In genomic region chr12:49960474-49961110, GRCh38 we compare ENCODE assay signal across 13 cellular contexts. TPM values are rescaled to one million over a fixed set of nuclear protein-coding genes. Genes with fewer than 3 reads are reported as not detected.
DNase-seq lines count a peak whose midpoint lies in the region; ATAC-seq, FAIRE-seq and TF ChIP-seq lines count a peak whose summit lies in the region.
"Had no signal": no experiment of that assay in that cellular context is flagged by ENCODE, and none has a peak within 500 bp of the region (broad histone marks: within the 10 kb centered on the region; RNA-seq: fewer than 3 reads in every experiment).

No MANE protein-coding gene starts in this region.

- no peak overlapping the region for H3K4me2 ChIP-seq in DND-41 (ENCODE audit: insufficient read depth, low read length)
- peak overlapping the region; percentile 76 for H3K4me2 ChIP-seq in Loucy (ENCODE audit: low read depth, low read length, poor library complexity, severe bottlenecking)
- H3K4me2 ChIP-seq in neuronal stem cell (ENCODE audit: insufficient read depth, low read length, poor library complexity, severe bottlenecking): no peak overlapping the region

- H3K4me1 ChIP-seq in DND-41 (ENCODE audit: insufficient read depth, low read length): peaks cover 15% of the 10 kb centered on the region
- H3K4me1 ChIP-seq in Loucy (ENCODE audit: insufficient read depth, low read length, poor library complexity, severe bottlenecking): peaks cover 81% of the 10 kb centered on the region
- H3K4me1 ChIP-seq in neuronal stem cell (ENCODE audit: control insufficient read depth in 2 of 2, insufficient read depth in 1 of 2, low read depth in 1 of 2, low read length in 2 of 2): peaks cover 22 to 24% of the 10 kb centered on the region in 2 donors

- H3F3A ChIP-seq in Loucy (ENCODE audit: low read depth): 0 out of 2 replicates have a peak, but pooled peaks cover 3% of the 10 kb centered on the region

- TF ChIP-seq CTCF in DND-41 (IDR thresholded peaks at IDR 0.05; ENCODE audit: borderline replicate concordance, extremely low read depth, low read length, poor library complexity, severe bottlenecking) (no peak), Loucy (conservative IDR thresholded peaks at IDR 0.05; ENCODE audit: low read length) (no peak)

- peak overlapping the region; percentile 80 for H2AK5ac ChIP-seq in neuronal stem cell (ENCODE audit: low read depth, low read length)

- no peak overlapping the region for H2BK120ac ChIP-seq in neuronal stem cell (ENCODE audit: low read depth, low read length)

- peak overlapping the region; percentile 2 for H3K4me3 Mint-ChIP-seq in dendritic cell treated with granulocyte-macrophage colony-stimulating factor and Interleukin-4, amounts not matched to agents 40 ng/mL and 50 ng/mL, for 4 days

- no peak overlapping the region for H4K8ac ChIP-seq in neuronal stem cell (ENCODE audit: low read depth, low read length)

- peak overlapping the region; percentile 87 for H3K18ac ChIP-seq in neuronal stem cell (ENCODE audit: low read length)

- no peak overlapping the region for H3K23ac ChIP-seq in neuronal stem cell (ENCODE audit: low read depth, low read length, poor library complexity)

- H3K4ac ChIP-seq in neuronal stem cell (ENCODE audit: low read length): no peak overlapping the region

- no peaks in the 10 kb centered on the region for H4K20me1 ChIP-seq in DND-41 (ENCODE audit: insufficient read depth, low read length)
- H4K20me1 ChIP-seq in Loucy (ENCODE audit: insufficient read depth, low read length, poor library complexity, severe bottlenecking): no peaks in the 10 kb centered on the region

- H3K9ac ChIP-seq in DND-41 (ENCODE audit: low read depth, low read length) (no peak overlapping the region), Loucy (ENCODE audit: low read depth, low read length, poor library complexity, severe bottlenecking) (peak overlapping the region; percentile 75), neuronal stem cell (ENCODE audit: low read depth, low read length, poor library complexity) (no peak overlapping the region)

- intact Hi-C loops in dendritic cell treated with granulocyte-macrophage colony-stimulating factor and Interleukin-4, amounts not matched to agents 40 ng/mL and 50 ng/mL, for 4 days (cut with micrococcal nuclease): no loop called here

- H3K36me3 ChIP-seq in DND-41 (ENCODE audit: insufficient read depth, low read length) (no peaks in the 10 kb centered on the region), Loucy (ENCODE audit: insufficient read depth, low read length) (no peaks in the 10 kb centered on the region), neuronal stem cell (replicated peaks in 1 of 2; ENCODE audit: control insufficient read depth in 2 of 2, insufficient read depth in 2 of 2, low read length in 2 of 2) (no peaks in the 10 kb centered on the region)
- H3K36me3 ChIP-seq: colonic mucosa, pancreas had no signal

- peak overlapping the region; percentile 53; the same call in 1 of the 2 replicates for H2AFZ ChIP-seq in DND-41 (ENCODE audit: low read depth, low read length)
- no peak overlapping the region for H2AFZ ChIP-seq in Loucy (ENCODE audit: low read length)
- peak overlapping the region; percentile 63 for H2AFZ ChIP-seq in neuronal stem cell (ENCODE audit: low read length)

- no peak for TF ChIP-seq POLR2A in GM12892 (IDR thresholded peaks at IDR 0.05; ENCODE audit: low read depth, low read length)

- peaks cover 92% of the 10 kb centered on the region for H3K27me3 Mint-ChIP-seq in dendritic cell treated with granulocyte-macrophage colony-stimulating factor and Interleukin-4, amounts not matched to agents 40 ng/mL and 50 ng/mL, for 4 days

- no peaks in the 10 kb centered on the region for H3K9me3 Mint-ChIP-seq in dendritic cell treated with granulocyte-macrophage colony-stimulating factor and Interleukin-4, amounts not matched to agents 40 ng/mL and 50 ng/mL, for 4 days

- WGBS in neuronal stem cell (ENCODE audit: extremely low coverage in 2 of 2, insufficient read length in 2 of 2, insufficient replicate concordance in 1 of 2), 2 donors: no CpG with 5 or more reads among the region's 13 CpGs

- H2BK5ac ChIP-seq in neuronal stem cell (ENCODE audit: low read length): peak overlapping the region; percentile 78

- H3K27ac ChIP-seq in DND-41 (ENCODE audit: low read length) (0 out of 2 replicates have a peak overlapping the region, but pooled peaks have one; percentile 42), neuronal stem cell (replicated peaks; ENCODE audit: low read length) (no peak overlapping the region)
- H3K27ac ChIP-seq: colonic mucosa had no signal

- H3K9me3 ChIP-seq in DND-41 (ENCODE audit: insufficient read depth, low read length, severe bottlenecking) (no peaks in the 10 kb centered on the region), Loucy (ENCODE audit: insufficient read depth, low read depth, low read length) (no peaks in the 10 kb centered on the region), neuronal stem cell (replicated peaks in 1 of 2; ENCODE audit: control insufficient read depth in 2 of 2, insufficient read depth in 1 of 2, low read depth in 1 of 2, low read length in 2 of 2) (no peaks in the 10 kb centered on the region)
- H3K9me3 ChIP-seq: colonic mucosa, pancreas had no signal

- DNase-seq in DND-41: no peak
- DNase-seq in neuronal stem cell (ENCODE audit: low spot score): no peak
- no peak for DNase-seq in occipital lobe (lab: John Stamatoyannopoulos, UW)
- no peak for DNase-seq in GM12892 (ENCODE audit: insufficient read length)
- DNase-seq in NCI-H510A (lab: John Stamatoyannopoulos, UW): no peak
- DNase-seq: colonic mucosa; NCI-H2227 treated with DMSO at 0.1 percent for 48 hours; stimulated activated CD4-positive, alpha-beta T cell treated with anti-CD3 and anti-CD28 coated beads, Interleukin-2, amount 100 ng/mL, for 24 hours had no signal

- H3K27me3 ChIP-seq in DND-41 (ENCODE audit: insufficient read depth, low read length, poor library complexity) (no peaks in the 10 kb centered on the region), Loucy (ENCODE audit: insufficient read depth, low read length, poor library complexity, severe bottlenecking) (no peaks in the 10 kb centered on the region), neuronal stem cell (ENCODE audit: control insufficient read depth in 3 of 3, insufficient read depth in 3 of 3, low read depth in 1 of 3, low read length in 3 of 3) (peaks cover 8 to 45% (median 14%) of the 10 kb centered on the region in 3 experiments)

- H3K4me3 ChIP-seq in DND-41 (ENCODE audit: low read depth in 1 of 2, low read length in 2 of 2): no peak overlapping the region
- H3K4me3 ChIP-seq in Loucy (ENCODE audit: low read length, poor library complexity, severe bottlenecking): peak overlapping the region; percentile 57
- H3K4me3 ChIP-seq in neuronal stem cell (ENCODE audit: low read length in 2 of 2): no peak overlapping the region

- no peak for FAIRE-seq in GM12892 (lab: Jason Lieb, UNC)
- FAIRE-seq: pancreas had no signal

- no peaks in the 10 kb centered on the region for H3K9me2 ChIP-seq in Loucy (replicated peaks; ENCODE audit: low read depth, low read length)

- no peak overlapping the region for H2BK12ac ChIP-seq in neuronal stem cell (ENCODE audit: low read length)

- no peaks in the 10 kb centered on the region for H3K36me3 Mint-ChIP-seq in dendritic cell treated with granulocyte-macrophage colony-stimulating factor and Interleukin-4, amounts not matched to agents 40 ng/mL and 50 ng/mL, for 4 days (ENCODE audit: low read depth)

- no peak overlapping the region for H3K27ac Mint-ChIP-seq in dendritic cell treated with granulocyte-macrophage colony-stimulating factor and Interleukin-4, amounts not matched to agents 40 ng/mL and 50 ng/mL, for 4 days

- H3K79me2 ChIP-seq in DND-41 (ENCODE audit: insufficient read depth, low read length) (no peaks in the 10 kb centered on the region), Loucy (ENCODE audit: insufficient read depth, low read length) (0 out of 2 replicates have a peak, but pooled peaks cover 4% of the 10 kb centered on the region)

- H3K14ac ChIP-seq in neuronal stem cell (ENCODE audit: low read length): peak overlapping the region; percentile 17

- no peak overlapping the region for H4K91ac ChIP-seq in neuronal stem cell (ENCODE audit: low read depth, low read length, poor library complexity)

- peaks cover 20% of the 10 kb centered on the region for H3K4me1 Mint-ChIP-seq in dendritic cell treated with granulocyte-macrophage colony-stimulating factor and Interleukin-4, amounts not matched to agents 40 ng/mL and 50 ng/mL, for 4 days (ENCODE audit: low read depth)

- no peak overlapping the region for H2BK15ac ChIP-seq in neuronal stem cell (ENCODE audit: low read length)

- ATAC-seq in DND-41 (ENCODE audit: insufficient read depth, low read depth) (no peak), GM21786 (IDR thresholded peaks at IDR 0.05; ENCODE audit: unreplicated experiment) (no peak)

- no peaks in the 10 kb centered on the region for H3K79me1 ChIP-seq in neuronal stem cell (ENCODE audit: low read depth, low read length)

RNA-seq across cellular contexts. Expression of gene AQP5, which starts 1.1 kb away (rescaled TPM):
- 0.39 TPM for polyA plus RNA-seq in neuronal stem cell (2013, experiment 1 of 2)
- 0.58 TPM for polyA plus RNA-seq in neuronal stem cell (2013, experiment 2 of 2)
- 0.62 TPM for total RNA-seq in occipital lobe
- not detected for polyA plus RNA-seq in GM12892 (2012; ENCODE audit: missing spikeins)
- total RNA-seq: colonic mucosa, subcutaneous adipose tissue had no signal

RNA-seq across cellular contexts. Expression of gene AQP2, which starts 10.1 kb away (rescaled TPM):
- polyA plus RNA-seq in neuronal stem cell (2013, experiment 1 of 2): not detected
- polyA plus RNA-seq in neuronal stem cell (2013, experiment 2 of 2): not detected
- total RNA-seq in occipital lobe: not detected
- polyA plus RNA-seq in GM12892 (2012; ENCODE audit: missing spikeins): not detected
- total RNA-seq: colonic mucosa, subcutaneous adipose tissue had no signal

RNA-seq across cellular contexts. Expression of gene AQP6, which starts 12.2 kb away (rescaled TPM):
- polyA plus RNA-seq in neuronal stem cell (2013, experiment 1 of 2): 0.03 TPM
- polyA plus RNA-seq in neuronal stem cell (2013, experiment 2 of 2): 0.04 TPM
- total RNA-seq in occipital lobe: 0.62 TPM
- polyA plus RNA-seq in GM12892 (2012; ENCODE audit: missing spikeins): not detected
- total RNA-seq: colonic mucosa had no signal

RNA-seq across cellular contexts. Expression of gene FAIM2, which starts 56.9 kb away (rescaled TPM):
- 5.6 TPM for polyA plus RNA-seq in neuronal stem cell (2013, experiment 1 of 2)
- polyA plus RNA-seq in neuronal stem cell (2013, experiment 2 of 2): 4.9 TPM
- 22.3 TPM for total RNA-seq in occipital lobe
- polyA plus RNA-seq in GM12892 (2012; ENCODE audit: missing spikeins): not detected
